8 cellular contexts compared by ENCODE assay signal in genomic region chr5:150560401-150561191, GRCh38. TPM values are rescaled to one million over a fixed set of nuclear protein-coding genes. Genes with fewer than 3 reads are reported as not detected.
DNase-seq lines count a peak whose midpoint lies in the region; ATAC-seq and TF ChIP-seq lines count a peak whose summit lies in the region.

No MANE protein-coding gene starts in this region.

- no peak overlapping the region for H3K4me3 Mint-ChIP-seq in CD14-positive monocyte
- H3K4me3 Mint-ChIP-seq in activated CD4-positive, alpha-beta memory T cell treated with anti-CD3 and anti-CD28 coated beads, Interleukin-2, amount 10 ng/mL, durations not matched to agents 7 days and 5 days, result no peak overlapping the region
- H3K4me3 Mint-ChIP-seq in effector memory CD8-positive, alpha-beta T cell, result no peak overlapping the region

- H3K14ac ChIP-seq in mesenchymal stem cell (ENCODE audit: low read length in 2 of 2), result no peak overlapping the region

- H4K91ac ChIP-seq in mesenchymal stem cell (ENCODE audit: low read length), result no peak overlapping the region

- H3K79me1 ChIP-seq in mesenchymal stem cell (replicated peaks; ENCODE audit: low read length, poor library complexity, severe bottlenecking), result peaks cover 5% of the 10 kb centered on the region

- DNase-seq in CD14-positive monocyte (ENCODE audit: low spot score), result peak; percentile 76
- peak; percentile 70 for DNase-seq in GM19238 (ENCODE audit: insufficient read length, low spot score)
- DNase-seq in NCI-H774 (lab: John Stamatoyannopoulos, UW), result peak; percentile 61
- DNase-seq in activated CD4-positive, alpha-beta memory T cell treated with anti-CD3 and anti-CD28 coated beads, Interleukin-2, amount 10 ng/mL, durations not matched to agents 7 days and 5 days, result peak; percentile 84
- DNase-seq in effector memory CD8-positive, alpha-beta T cell, result peak; percentile 83 to 87 (median 87)
- DNase-seq in mesenchymal stem cell, result peak; percentile 86
- peak; percentile 76 to 81 for DNase-seq in stimulated activated CD8-positive, alpha-beta memory T cell treated with anti-CD3 and anti-CD28 coated beads, Interleukin-4, amount 100 ng/mL, for 1 hour (ENCODE audit: low read depth in 2 of 2, low spot score in 1 of 2)

- TF ChIP-seq CTCF in CD14-positive monocyte (IDR thresholded peaks at IDR 0.05), result peak; percentile 85

- WGBS in mesenchymal stem cell, result 31% methylated on average over 8 of the region's 11 CpGs

- H3K36me3 ChIP-seq in mesenchymal stem cell (ENCODE audit: control insufficient read depth in 1 of 2, insufficient read depth in 2 of 2, low read depth in 1 of 2, low read length in 2 of 2), result peaks cover 25 to 32% of the 10 kb centered on the region in 2 experiments

- peaks cover 20% of the 10 kb centered on the region for H3K4me1 ChIP-seq in mesenchymal stem cell (ENCODE audit: control insufficient read depth, insufficient read depth, low read depth, low read length)

- no peak overlapping the region for H3K27ac ChIP-seq in mesenchymal stem cell (ENCODE audit: low read length, poor library complexity, severe bottlenecking)

- no peak overlapping the region for H2BK5ac ChIP-seq in mesenchymal stem cell (ENCODE audit: low read depth, low read length, poor library complexity, severe bottlenecking)

- H2BK120ac ChIP-seq in mesenchymal stem cell (ENCODE audit: low read depth, low read length), result no peak overlapping the region

- POLR2A ChIA-PET in activated CD4-positive, alpha-beta memory T cell treated with anti-CD3 and anti-CD28 coated beads, Interleukin-2, amount 10 ng/mL, durations not matched to agents 7 days and 5 days (lab: Charles Lee), result interaction anchor here (1.0 to 1.5 kb wide), 2 partner anchors 140 to 198 kb away, joined by 4 read pairs; partner anchors contain the start of genes DCTN4 and RBM22

- H3K4me1 Mint-ChIP-seq in CD14-positive monocyte, result no peaks in the 10 kb centered on the region
- no peaks in the 10 kb centered on the region for H3K4me1 Mint-ChIP-seq in activated CD4-positive, alpha-beta memory T cell treated with anti-CD3 and anti-CD28 coated beads, Interleukin-2, amount 10 ng/mL, durations not matched to agents 7 days and 5 days
- H3K4me1 Mint-ChIP-seq in effector memory CD8-positive, alpha-beta T cell (ENCODE audit: low read depth in 2 of 2), result no peaks in the 10 kb centered on the region

- H3K4me2 ChIP-seq in mesenchymal stem cell (ENCODE audit: low read length, poor library complexity, severe bottlenecking), result no peak overlapping the region

- no peak overlapping the region for H2AFZ ChIP-seq in mesenchymal stem cell (ENCODE audit: low read depth, low read length)

- H4K8ac ChIP-seq in mesenchymal stem cell (ENCODE audit: low read length), result no peak overlapping the region

- H3K9me3 Mint-ChIP-seq in CD14-positive monocyte, result peaks cover 0 to 6% (median 0%) of the 10 kb centered on the region in 7 donors
- no peaks in the 10 kb centered on the region for H3K9me3 Mint-ChIP-seq in activated CD4-positive, alpha-beta memory T cell treated with anti-CD3 and anti-CD28 coated beads, Interleukin-2, amount 10 ng/mL, durations not matched to agents 7 days and 5 days
- no peaks in the 10 kb centered on the region for H3K9me3 Mint-ChIP-seq in effector memory CD8-positive, alpha-beta T cell

- no peak overlapping the region for H3K4ac ChIP-seq in mesenchymal stem cell (ENCODE audit: low read depth in 1 of 2, low read length in 2 of 2)

- H3K27ac Mint-ChIP-seq in CD14-positive monocyte, result no peak overlapping the region
- H3K27ac Mint-ChIP-seq in activated CD4-positive, alpha-beta memory T cell treated with anti-CD3 and anti-CD28 coated beads, Interleukin-2, amount 10 ng/mL, durations not matched to agents 7 days and 5 days, result no peak overlapping the region
- H3K27ac Mint-ChIP-seq in effector memory CD8-positive, alpha-beta T cell, result no peak overlapping the region

- intact Hi-C loops in CD14-positive monocyte (cut with micrococcal nuclease), result loop anchor here in 1 of 2 donors (2.0 to 5.0 kb wide), 2 partner anchors 97 to 286 kb away; partner anchors contain the start of gene IRGM

- H3K9me3 ChIP-seq in mesenchymal stem cell (ENCODE audit: control insufficient read depth, low read length), result no peaks in the 10 kb centered on the region

- no peak overlapping the region for H3K23ac ChIP-seq in mesenchymal stem cell (ENCODE audit: low read length in 2 of 2)

- no peaks in the 10 kb centered on the region for H3K27me3 ChIP-seq in mesenchymal stem cell (ENCODE audit: control insufficient read depth in 1 of 2, insufficient read depth in 1 of 2, low read length in 2 of 2)

- H3K18ac ChIP-seq in mesenchymal stem cell (ENCODE audit: low read depth in 1 of 2, low read length in 2 of 2), result no peak overlapping the region

- H3K9ac ChIP-seq in mesenchymal stem cell (ENCODE audit: low read length), result peak overlapping the region; percentile 7

- H2BK15ac ChIP-seq in mesenchymal stem cell (ENCODE audit: low read depth, poor library complexity, severe bottlenecking), result no peak overlapping the region

- H2BK12ac ChIP-seq in mesenchymal stem cell (ENCODE audit: low read length in 2 of 2), result peak overlapping the region in 1 of 2 experiments; percentile 21

- H3K4me3 ChIP-seq in mesenchymal stem cell (ENCODE audit: insufficient read depth in 1 of 2, low read depth in 1 of 2, low read length in 2 of 2), result no peak overlapping the region

- ATAC-seq in HG03469 (IDR thresholded peaks at IDR 0.05; ENCODE audit: unreplicated experiment), result peak; percentile 71
- peak; percentile 99 for ATAC-seq in effector memory CD8-positive, alpha-beta T cell (replicated peaks)

- peaks cover 10 to 15% of the 10 kb centered on the region in 2 donors for H3K36me3 Mint-ChIP-seq in CD14-positive monocyte
- no peaks in the 10 kb centered on the region for H3K36me3 Mint-ChIP-seq in activated CD4-positive, alpha-beta memory T cell treated with anti-CD3 and anti-CD28 coated beads, Interleukin-2, amount 10 ng/mL, durations not matched to agents 7 days and 5 days (ENCODE audit: low read depth)
- H3K36me3 Mint-ChIP-seq in effector memory CD8-positive, alpha-beta T cell (ENCODE audit: insufficient read depth), result no peaks in the 10 kb centered on the region

- H2AK5ac ChIP-seq in mesenchymal stem cell (ENCODE audit: low read length, severe bottlenecking), result peak overlapping the region; percentile 46

- H3K27me3 Mint-ChIP-seq in CD14-positive monocyte (ENCODE audit: low read depth in 3 of 3), result peaks cover 0 to 5% (median 4%) of the 10 kb centered on the region in 3 donors
- peaks cover 4% of the 10 kb centered on the region for H3K27me3 Mint-ChIP-seq in activated CD4-positive, alpha-beta memory T cell treated with anti-CD3 and anti-CD28 coated beads, Interleukin-2, amount 10 ng/mL, durations not matched to agents 7 days and 5 days
- peaks cover 0 to 16% of the 10 kb centered on the region in 2 donors for H3K27me3 Mint-ChIP-seq in effector memory CD8-positive, alpha-beta T cell

- CTCF ChIA-PET in activated CD4-positive, alpha-beta memory T cell treated with anti-CD3 and anti-CD28 coated beads, Interleukin-2, amount 10 ng/mL, durations not matched to agents 7 days and 5 days (lab: Charles Lee), result interaction anchor here (0.5 to 5.3 kb wide), 21 partner anchors 12 to 607 kb away, joined by 3 to 47 read pairs (median 3); partner anchors contain the start of genes IRGM, RBM22, RPS14 and SMIM3

RNA-seq across cellular contexts. Expression of gene NDST1, which starts 52.7 kb away (rescaled TPM):
- polyA plus RNA-seq in CD14-positive monocyte, result 1 to 10 TPM; 7.0 to 7.5 TPM
- total RNA-seq in activated CD4-positive, alpha-beta memory T cell treated with anti-CD3 and anti-CD28 coated beads, Interleukin-2, amount 10 ng/mL, durations not matched to agents 7 days and 5 days, result under 1 TPM; 0.13 to 0.18 TPM
- polyA plus RNA-seq in mesenchymal stem cell (2013, experiment 1 of 2), result 64.3 TPM
- 64.6 TPM for polyA plus RNA-seq in mesenchymal stem cell (2013, experiment 2 of 2)
